Comparison of ENCODE assay signal across 7 cellular contexts in the genomic region with DNA sequence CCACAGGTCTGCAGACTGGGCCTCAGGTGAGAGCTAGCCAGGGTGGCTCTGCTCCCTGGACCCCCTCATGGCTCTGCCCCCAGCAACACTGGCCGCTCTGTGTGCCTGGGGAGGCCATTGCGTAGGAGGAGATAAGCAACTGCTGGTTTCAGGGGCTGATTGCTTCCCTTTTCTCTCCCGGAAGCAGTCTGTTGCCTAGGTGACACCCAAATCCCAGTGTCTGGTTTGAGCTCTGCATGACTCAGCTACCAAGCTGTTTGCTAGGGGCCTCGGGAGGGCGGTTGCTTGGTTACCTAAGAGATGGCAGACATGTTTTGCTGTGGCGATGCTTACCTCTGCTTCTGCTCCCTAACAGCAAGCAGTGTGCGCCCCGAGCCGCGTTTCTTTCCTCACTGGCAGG. TPM values are rescaled to one million over a fixed set of nuclear protein-coding genes. Genes with fewer than 3 reads are reported as not detected.
DNase-seq lines count a peak whose midpoint lies in the region; ATAC-seq and TF ChIP-seq lines count a peak whose summit lies in the region.
"Not testable (repeated sequence)": the region's sequence is repeated elsewhere in the genome, so short reads cannot be mapped to it uniquely, and the experiment has no call there.

No MANE protein-coding gene starts in this region.

- H3K4me3 Mint-ChIP-seq in neural progenitor cell: not testable (repeated sequence)

- not testable (repeated sequence) for H3K4me1 Mint-ChIP-seq in neural progenitor cell

- H3K27me3 ChIP-seq in RWPE2 (ENCODE audit: insufficient read depth, poor library complexity, severe bottlenecking); neural progenitor cell: not testable (repeated sequence)

- H3K4me2 ChIP-seq in neural progenitor cell: not testable (repeated sequence)

- H3K9ac ChIP-seq in neural progenitor cell: not testable (repeated sequence)

- not testable (repeated sequence) for H3K36me3 ChIP-seq in RWPE2 (ENCODE audit: low read depth); neural progenitor cell

- H3K9me3 Mint-ChIP-seq in neural progenitor cell: not testable (repeated sequence)

- not testable (repeated sequence) for H3F3A ChIP-seq in neural progenitor cell (ENCODE audit: low read depth)

- not testable (repeated sequence) for H3K4me3 ChIP-seq in RWPE2 (ENCODE audit: severe bottlenecking); neural progenitor cell

- not testable (repeated sequence) for H3K79me2 ChIP-seq in neural progenitor cell (ENCODE audit: low read depth)

- H3K9me3 ChIP-seq in RWPE2 (ENCODE audit: severe bottlenecking); neural progenitor cell (ENCODE audit: low read depth): not testable (repeated sequence)

- H3K27me3 Mint-ChIP-seq in neural progenitor cell (ENCODE audit: insufficient read depth, low read depth): not testable (repeated sequence)

- not testable (repeated sequence) for H3K36me3 Mint-ChIP-seq in neural progenitor cell

- ATAC-seq in GM18867 (IDR thresholded peaks at IDR 0.05; ENCODE audit: unreplicated experiment) (peak; percentile 88), HG02840 (IDR thresholded peaks at IDR 0.05; ENCODE audit: low FRiP score, unreplicated experiment) (peak; percentile 93), RWPE2 (ENCODE audit: low read depth) (peak; percentile 92)

- H3K4me1 ChIP-seq in RWPE2 (ENCODE audit: insufficient read depth, poor library complexity, severe bottlenecking); neural progenitor cell: not testable (repeated sequence)

- DNase-seq in M059J (ENCODE audit: low read depth) (peak; percentile 88), activated T-cell treated with anti-CD3 and anti-CD28 coated beads for 1 hour (ENCODE audit: low read depth) (peak; percentile 39), fibroblast of gingiva (ENCODE audit: low read depth) (peak; percentile 42), neural progenitor cell (ENCODE audit: low spot score) (peak; percentile 25)
- not testable (repeated sequence) for DNase-seq in RWPE2 (ENCODE audit: low spot score)

- TF ChIP-seq CTCF in RWPE2 (IDR thresholded peaks at IDR 0.05; ENCODE audit: poor library complexity, severe bottlenecking); neural progenitor cell (IDR thresholded peaks at IDR 0.05): not testable (repeated sequence)

- not testable (repeated sequence) for H4K20me1 ChIP-seq in neural progenitor cell (ENCODE audit: low read depth)

- not testable (repeated sequence) for H2AFZ ChIP-seq in neural progenitor cell (replicated peaks)

- not testable (repeated sequence) for H3K27ac ChIP-seq in RWPE2 (ENCODE audit: poor library complexity, severe bottlenecking); neural progenitor cell

- not testable (repeated sequence) for H3K27ac Mint-ChIP-seq in neural progenitor cell

RNA-seq across cellular contexts. Expression of a gene that starts 15.4 kb away (rescaled TPM):
- total RNA-seq in M059J (2014; rRNA removed; shearing (Covaris generic)): 29.6 and 46.1 TPM in 2 replicates
- 3.5 and 7.5 TPM in 2 replicates for total RNA-seq in neural progenitor cell (ENCODE audit: low replicate concordance)

RNA-seq across cellular contexts. Expression of a gene that starts 20.3 kb away (rescaled TPM):
- 59.8 and 92.5 TPM in 2 replicates for total RNA-seq in M059J (2014; rRNA removed; shearing (Covaris generic))
- total RNA-seq in neural progenitor cell (ENCODE audit: low replicate concordance): 14.5 and 22.2 TPM in 2 replicates

RNA-seq across cellular contexts. Expression of a gene that starts 24.3 kb away (rescaled TPM):
- not detected in 2 replicates for total RNA-seq in M059J (2014; rRNA removed; shearing (Covaris generic))
- total RNA-seq in neural progenitor cell (ENCODE audit: low replicate concordance): not detected in 2 replicates
